In the genomic region with DNA sequence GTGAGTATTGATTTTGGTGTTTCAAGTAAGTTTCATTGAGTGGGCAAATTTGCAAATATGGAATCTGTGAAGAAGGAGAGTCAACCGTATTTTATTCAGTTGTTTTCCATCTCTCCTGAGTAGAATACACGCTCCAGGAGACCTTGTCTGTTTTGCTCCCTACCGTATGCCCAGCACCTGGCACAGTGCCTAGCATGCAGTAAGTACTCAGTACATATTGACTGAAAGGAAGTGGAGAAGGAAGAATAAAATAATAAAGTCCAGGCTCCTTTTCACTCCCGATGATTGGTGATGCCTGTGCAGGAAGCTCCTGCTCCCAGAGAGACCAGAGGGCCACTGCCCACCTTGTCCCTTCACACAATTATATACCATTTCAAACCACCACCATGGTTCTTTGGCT, we compare ENCODE assay signal across 11 cellular contexts. TPM values are rescaled to one million over a fixed set of nuclear protein-coding genes. Genes with fewer than 3 reads are reported as not detected.
A peak's percentile ranks its signal among the peaks of the same experiment; 100 is the strongest.
DNase-seq lines count a peak whose midpoint lies in the region; TF ChIP-seq lines count a peak whose summit lies in the region.
"Had no signal": no experiment of that assay in that cellular context is flagged by ENCODE, and none has a peak within 500 bp of the region (broad histone marks: within the 10 kb centered on the region; RNA-seq: fewer than 3 reads in every experiment).

No MANE protein-coding gene starts in this region.

- no peak overlapping the region for H2AFZ ChIP-seq in osteoblast (ENCODE audit: low read length)

- in situ Hi-C loops in SK-MEL-5 (cut with HindIII; ENCODE audit: low pct_unique_long_range_greater_than_20kb, low sequenced_read_pairs): no loop called here

- no peaks in the 10 kb centered on the region for H3K27me3 ChIP-seq in osteoblast (ENCODE audit: insufficient read depth, low read length)

- H3K9me3 ChIP-seq in mesodermal cell (ENCODE audit: control insufficient read depth, low read length) (no peaks in the 10 kb centered on the region), osteoblast (ENCODE audit: low read depth, low read length) (no peaks in the 10 kb centered on the region)
- H3K9me3 ChIP-seq: psoas muscle had no signal

- DNase-seq in DMS53 (lab: John Stamatoyannopoulos, UW): peak; percentile 98
- peak; percentile 81 to 89 for DNase-seq in NCI-H2081 (lab: John Stamatoyannopoulos, UW)
- DNase-seq in SK-MEL-5 (ENCODE audit: low read depth, low spot score): peak; percentile 34
- no peak for DNase-seq in amniotic stem cell (lab: John Stamatoyannopoulos, UW)
- DNase-seq in EL: no peak
- no peak for DNase-seq in osteoblast (ENCODE audit: insufficient read length, low spot score, missing footprints)
- DNase-seq in SKM-1 (lab: John Stamatoyannopoulos, UW; ENCODE audit: unreplicated experiment): no peak
- DNase-seq: activated CD4-positive, alpha-beta T cell treated with anti-CD3 and anti-CD28 coated beads, Interleukin-2, amount 10 ng/mL, durations not matched to agents 24 days and 14 days; H9; psoas muscle had no signal

- peak overlapping the region; percentile 88 for H3K27ac ChIP-seq in mesodermal cell (ENCODE audit: low read depth, low read length, severe bottlenecking)
- no peak overlapping the region for H3K27ac ChIP-seq in osteoblast (ENCODE audit: low read depth, low read length)
- H3K27ac ChIP-seq: psoas muscle had no signal

- H3K79me2 ChIP-seq in osteoblast (ENCODE audit: insufficient read depth, low read length): no peaks in the 10 kb centered on the region

- 90% methylated on average over 2 of the region's 4 CpGs; no CpG with 5 or more reads in 1 of the 2 experiments for WGBS in mesodermal cell (ENCODE audit: insufficient coverage in 2 of 2), 2 experiments

- no peaks in the 10 kb centered on the region for H4K20me1 ChIP-seq in osteoblast (ENCODE audit: insufficient read depth, low read length)

- H3K4me1 ChIP-seq in mesodermal cell (ENCODE audit: control insufficient read depth, insufficient read depth, low read length, poor library complexity, severe bottlenecking): peaks cover 18% of the 10 kb centered on the region
- H3K4me1 ChIP-seq in osteoblast (ENCODE audit: insufficient read depth, low read length): peaks cover 13% of the 10 kb centered on the region
- H3K4me1 ChIP-seq: psoas muscle had no signal

- TF ChIP-seq CTCF in osteoblast (IDR thresholded peaks at IDR 0.05; ENCODE audit: extremely low read depth, low read depth, low read length): no peak

- H3K4me2 ChIP-seq in osteoblast (ENCODE audit: insufficient read depth, low read length): no peak overlapping the region

- no peaks in the 10 kb centered on the region for H3K36me3 ChIP-seq in mesodermal cell (ENCODE audit: control insufficient read depth, insufficient read depth, low read length)
- no peaks in the 10 kb centered on the region for H3K36me3 ChIP-seq in osteoblast (ENCODE audit: insufficient read depth, low read length)

- H3K4me3 ChIP-seq in mesodermal cell (ENCODE audit: extremely low read depth, insufficient read depth, low read length, poor library complexity, severe bottlenecking): no peak overlapping the region
- H3K4me3 ChIP-seq in osteoblast (ENCODE audit: insufficient read depth, low read length): no peak overlapping the region
- H3K4me3 ChIP-seq: psoas muscle had no signal

RNA-seq across cellular contexts. Expression of a gene that starts 59.4 kb away (rescaled TPM):
- total RNA-seq in SK-MEL-5 (2014; rRNA removed; shearing (Covaris generic)): 25.4 and 25.5 TPM in 2 replicates
- 18.0 and 20.9 TPM in 2 replicates for polyA plus RNA-seq in SK-MEL-5 (2015; cell fraction: cytosol; rRNA removed)
- polyA plus RNA-seq in SK-MEL-5 (2015; cell fraction: nucleus; rRNA removed): 13.2 and 13.9 TPM in 2 replicates
- polyA plus RNA-seq in mesodermal cell (2013, experiment 1 of 2): 34.9 TPM
- polyA plus RNA-seq in mesodermal cell (2013, experiment 2 of 2): 46.2 TPM
- total RNA-seq in osteoblast: 1.4 and 2.4 TPM in 2 replicates
- total RNA-seq: psoas muscle had no signal

Comparison
In these comparisons a context has a peak if more than half of its experiments do, and no peak if none do; other contexts are left out.
1. DNase-seq: peak in DMS53 (single experiment), NCI-H2081 (2 of 2) and SK-MEL-5 (single experiment); none in amniotic stem cell (single experiment), EL (single experiment), osteoblast (single experiment) and SKM-1 (single experiment).